8 cellular contexts compared by ENCODE assay signal in the genomic region with DNA sequence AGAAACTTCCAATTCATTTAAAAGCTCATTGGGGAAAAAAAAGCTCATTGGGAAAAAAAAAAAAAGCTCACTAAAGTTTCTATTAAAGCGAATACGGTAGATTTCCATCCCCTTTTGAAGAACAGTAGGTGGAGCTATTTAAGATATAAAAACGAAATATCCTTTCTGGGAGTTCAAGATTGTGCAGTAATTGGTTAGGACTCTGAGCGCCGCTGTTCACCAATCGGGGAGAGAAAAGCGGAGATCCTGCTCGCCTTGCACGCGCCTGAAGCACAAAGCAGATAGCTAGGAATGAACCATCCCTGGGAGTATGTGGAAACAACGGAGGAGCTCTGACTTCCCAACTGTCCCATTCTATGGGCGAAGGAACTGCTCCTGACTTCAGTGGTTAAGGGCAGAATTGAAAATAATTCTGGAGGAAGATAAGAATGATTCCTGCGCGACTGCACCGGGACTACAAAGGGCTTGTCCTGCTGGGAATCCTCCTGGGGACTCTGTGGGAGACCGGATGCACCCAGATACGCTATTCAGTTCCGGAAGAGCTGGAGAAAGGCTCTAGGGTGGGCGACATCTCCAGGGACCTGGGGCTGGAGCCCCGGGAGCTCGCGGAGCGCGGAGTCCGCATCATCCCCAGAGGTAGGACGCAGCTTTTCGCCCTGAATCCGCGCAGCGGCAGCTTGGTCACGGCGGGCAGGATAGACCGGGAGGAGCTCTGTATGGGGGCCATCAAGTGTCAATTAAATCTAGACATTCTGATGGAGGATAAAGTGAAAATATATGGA. TPM values are rescaled to one million over a fixed set of nuclear protein-coding genes. Genes with fewer than 3 reads are reported as not detected.
DNase-seq lines count a peak whose midpoint lies in the region; ATAC-seq, FAIRE-seq and TF ChIP-seq lines count a peak whose summit lies in the region.

A gene (plus strand): TSS at position 176 of the 782 bp plus-strand sequence. CDS start 253 bp downstream, at position 429.

- peaks cover 59 to 78% (median 65%) of the 10 kb centered on the region in 11 experiments for H3K9me3 ChIP-seq in BLaER1 treated with 17β-estradiol and CSF1 and Interleukin-3, amounts not matched to agents 10 nM and 100 nM (replicated peaks in 1 of 11)
- H3K9me3 ChIP-seq in K562 (replicated peaks; ENCODE audit: control insufficient read depth, insufficient read depth, low read depth, low read length) (no peaks in the 10 kb centered on the region; the same call in 1 of the 2 replicates), left lung (peaks cover 0 to 89% of the 10 kb centered on the region in 2 donors)

- 14% methylated on average over 33 of the region's 33 CpGs for WGBS in K562 (ENCODE audit: insufficient coverage, low coverage, missing lambda C conversion rate)
- 15% methylated on average over 33 of the region's 33 CpGs for WGBS in urinary bladder

- no peaks in the 10 kb centered on the region for H3K27me3 ChIP-seq in BLaER1 treated with 17β-estradiol and CSF1 and Interleukin-3, amounts not matched to agents 10 nM and 100 nM
- peaks cover 10 to 37% of the 10 kb centered on the region in 2 experiments; a peak in 3 of 5 replicates for H3K27me3 ChIP-seq in K562 (ENCODE audit: control insufficient read depth in 2 of 2, insufficient read depth in 2 of 2, low read length in 2 of 2)
- peaks cover 31 to 86% of the 10 kb centered on the region in 2 donors for H3K27me3 ChIP-seq in left lung

- peak within 1 kb of the TSS; percentile 59 to 77 (median 68) for H3K4me3 ChIP-seq in BLaER1 treated with 17β-estradiol and CSF1 and Interleukin-3, amounts not matched to agents 10 nM and 100 nM
- H3K4me3 ChIP-seq in K562, result no peak within 1 kb of the TSS
- H3K4me3 ChIP-seq in left lung, result peak within 1 kb of the TSS in 1 of 2 donors; percentile 14
- H3K4me3 ChIP-seq in urinary bladder (ENCODE audit: low read depth, low read length), result peak within 1 kb of the TSS; percentile 0

- H3K4me2 ChIP-seq in BLaER1 treated with 17β-estradiol and CSF1 and Interleukin-3, amounts not matched to agents 10 nM and 100 nM, result peak within 1 kb of the TSS; percentile 69 to 89 (median 82)
- no peak within 1 kb of the TSS for H3K4me2 ChIP-seq in K562 (ENCODE audit: insufficient read depth, low read length)

- CTCF ChIA-PET in K562 (lab: Yijun Ruan, JAX; ENCODE audit: low intra/inter-chr PET ratio), result interaction anchor here (0.6 to 0.7 kb wide), 5 partner anchors 10 to 1713 kb away, joined by 3 to 6 read pairs (median 3); no protein-coding TSS in a partner anchor

- TF ChIP-seq POLR2A in K562 (conservative IDR thresholded peaks at IDR 0.05), result no peak

- TF ChIP-seq RAD21 in K562 (CRISPR knock-in tag; conservative IDR thresholded peaks at IDR 0.05 in 1 of 2, IDR thresholded peaks at IDR 0.05 in 1 of 2), result peak in 1 of 2 experiments; percentile 60; a peak in 2 of 4 replicates

- no peak within 1 kb of the TSS for H2AFZ ChIP-seq in K562 (ENCODE audit: low read depth, low read length)

- DNase-seq in K562 (ENCODE audit: extremely low read depth in 1 of 4, low spot score in 3 of 4), result peak; percentile 19 to 52 (median 32)
- DNase-seq in left lung, result no peak
- DNase-seq in NCI-H748 (lab: John Stamatoyannopoulos, UW; ENCODE audit: unreplicated experiment), result no peak
- no peak for DNase-seq in DMS153 (lab: John Stamatoyannopoulos, UW)

- TF ChIP-seq EP300 in K562 (IDR thresholded peaks at IDR 0.05; ENCODE audit: low read length), result no peak

- H3K79me2 ChIP-seq in K562 (ENCODE audit: control insufficient read depth, insufficient read depth, low read length), result no peaks in the 10 kb centered on the region

- no TSS peak for BruUV-seq in K562 (replicated peaks; lab: Mats Ljungman, UMichigan)

- H3K9me1 ChIP-seq in K562 (ENCODE audit: control insufficient read depth, insufficient read depth, low read length), result no peaks in the 10 kb centered on the region

- peak; percentile 89 for ATAC-seq in GM19372 (IDR thresholded peaks at IDR 0.05; ENCODE audit: low read depth, unreplicated experiment)
- peak; percentile 82 for ATAC-seq in HG03558 (IDR thresholded peaks at IDR 0.05; ENCODE audit: extremely low read depth, unreplicated experiment)
- peak; percentile 83 for ATAC-seq in K562
- peak; percentile 75 for ATAC-seq in left lung

- TF ChIP-seq CTCF in K562 (IDR thresholded peaks at IDR 0.05 in 2 of 3, conservative IDR thresholded peaks at IDR 0.05 in 1 of 3; ENCODE audit: insufficient read depth in 2 of 3, low read depth in 1 of 3, low read length in 3 of 3) (peak; percentile 53 to 85 (median 72)), left lung (IDR thresholded peaks at IDR 0.05) (peak in 1 of 2 donors; percentile 21)

- intact Hi-C loops in K562 (cut with micrococcal nuclease) (no loop called here), left lung (cut with DNase I) (loop anchor here in 1 of 2 donors (5.0 kb wide), 1 partner anchor 38 kb away; a partner anchor contains a TSS)

- in situ Hi-C loops in K562 (cut with MboI), result no loop called here

- FAIRE-seq in K562 (lab: Jason Lieb, UNC), result peak; percentile 6

- H4K20me1 ChIP-seq in BLaER1 treated with 17β-estradiol and CSF1 and Interleukin-3, amounts not matched to agents 10 nM and 100 nM, result no peaks in the 10 kb centered on the region
- H4K20me1 ChIP-seq in K562 (replicated peaks; ENCODE audit: control insufficient read depth, insufficient read depth, low read length), result no peaks in the 10 kb centered on the region

- POLR2A ChIA-PET in K562 (lab: Yijun Ruan, JAX), result interaction anchor here (0.7 to 1.1 kb wide), 3 partner anchors 63 to 94 kb away, joined by 3 to 4 read pairs (median 3); no protein-coding TSS in a partner anchor

- peaks cover 13 to 48% (median 29%) of the 10 kb centered on the region in 11 experiments; a peak in 18 of 22 replicates for H3K36me3 ChIP-seq in BLaER1 treated with 17β-estradiol and CSF1 and Interleukin-3, amounts not matched to agents 10 nM and 100 nM
- H3K36me3 ChIP-seq in K562 (ENCODE audit: control insufficient read depth, insufficient read depth, low read length) (no peaks in the 10 kb centered on the region), left lung (no peaks in the 10 kb centered on the region), urinary bladder (ENCODE audit: insufficient read depth) (no peaks in the 10 kb centered on the region)

- peaks cover 0 to 11% (median 2%) of the 10 kb centered on the region in 10 experiments; a peak in 3 of 20 replicates for H3K4me1 ChIP-seq in BLaER1 treated with 17β-estradiol and CSF1 and Interleukin-3, amounts not matched to agents 10 nM and 100 nM
- H3K4me1 ChIP-seq in K562 (replicated peaks in 1 of 2; ENCODE audit: control insufficient read depth in 2 of 2, insufficient read depth in 2 of 2, low read length in 2 of 2) (peaks cover 0 to 22% of the 10 kb centered on the region in 2 experiments; a peak in 2 of 5 replicates), left lung (peaks cover 0 to 4% of the 10 kb centered on the region in 2 donors), urinary bladder (ENCODE audit: insufficient read depth) (no peaks in the 10 kb centered on the region)

- H3K9ac ChIP-seq in BLaER1 treated with 17β-estradiol and CSF1 and Interleukin-3, amounts not matched to agents 10 nM and 100 nM, result peak within 1 kb of the TSS; percentile 62 to 84 (median 77)
- no peak within 1 kb of the TSS for H3K9ac ChIP-seq in K562 (ENCODE audit: insufficient read depth in 1 of 2, low read depth in 2 of 2, low read length in 2 of 2)

- H3K27ac ChIP-seq in BLaER1 treated with 17β-estradiol and CSF1 and Interleukin-3, amounts not matched to agents 10 nM and 100 nM, result peak within 1 kb of the TSS in 10 of 11 experiments; percentile 37 to 85 (median 76); a peak in 20 of 22 replicates
- H3K27ac ChIP-seq in K562 (ENCODE audit: extremely low read depth, low read depth, low read length) (no peak within 1 kb of the TSS), left lung (no peak within 1 kb of the TSS), urinary bladder (ENCODE audit: low read depth) (no peak within 1 kb of the TSS)

TF ChIP-seq in K562, 482 proteins besides CTCF, POLR2A, EP300 and RAD21:
- TF ChIP-seq DPF2 (IDR thresholded peaks at IDR 0.05), result no peak
- TF ChIP-seq, protein P1, sequence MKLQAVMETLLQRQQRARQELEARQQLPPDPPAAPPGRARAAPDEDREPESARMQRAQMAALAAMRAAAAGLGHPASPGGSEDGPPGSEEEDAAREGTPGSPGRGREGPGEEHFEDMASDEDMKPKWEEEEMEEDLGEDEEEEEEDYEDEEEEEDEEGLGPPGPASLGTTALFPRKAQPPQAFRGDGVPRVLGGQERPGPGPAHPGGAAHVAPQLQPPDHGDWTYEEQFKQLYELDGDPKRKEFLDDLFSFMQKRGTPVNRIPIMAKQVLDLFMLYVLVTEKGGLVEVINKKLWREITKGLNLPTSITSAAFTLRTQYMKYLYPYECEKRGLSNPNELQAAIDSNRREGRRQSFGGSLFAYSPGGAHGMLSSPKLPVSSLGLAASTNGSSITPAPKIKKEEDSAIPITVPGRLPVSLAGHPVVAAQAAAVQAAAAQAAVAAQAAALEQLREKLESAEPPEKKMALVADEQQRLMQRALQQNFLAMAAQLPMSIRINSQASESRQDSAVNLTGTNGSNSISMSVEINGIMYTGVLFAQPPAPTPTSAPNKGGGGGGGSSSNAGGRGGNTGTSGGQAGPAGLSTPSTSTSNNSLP (IDR thresholded peaks at IDR 0.05; ENCODE audit: borderline replicate concordance, low read depth, low read length), result peak; percentile 67; the same call in 1 of the 2 replicates
TF ChIP-seq in K562: peak in this region for 1.

RNA-seq across cellular contexts. Expression of the gene that starts here (rescaled TPM):
- not detected in 2 replicates for total RNA-seq in K562 (2011; cell fraction: chromatin; rRNA removed; ENCODE audit: low replicate concordance)
- total RNA-seq in K562 (2011; cell fraction: nucleolus; rRNA removed), result not detected in 2 replicates
- total RNA-seq in K562 (2011; cell fraction: nucleoplasm; rRNA removed), result 0.15 TPM in 1 of 2 replicates, not detected in the other
- total RNA-seq in K562 (2014; rRNA removed) (not detected in 2 replicates), K562 (2014; rRNA removed; fragmentation: Illumina TruSeq; extraction: Trizol) (not detected in 2 replicates), K562 (2015; rRNA removed; fragmentation: Illumina TruSeq; extraction: Trizol) (not detected in 2 replicates), K562 (2021) (0.13 TPM in 1 of 2 replicates, not detected in the other), left lung (1 to 10 TPM; 5.7 to 6.0 TPM), urinary bladder (7.8 TPM)
- polyA plus RNA-seq in K562 (2011; rRNA removed) (0.03 TPM in 1 of 2 replicates, not detected in the other), K562 (2014; fragmentation: Illumina TruSeq; extraction: Trizol) (not detected in 2 replicates), K562 (2014; fragmentation: Nextera tagmentation; extraction: Ambion mirVana) (not detected), K562 (2014; rRNA removed) (not detected in 2 replicates), urinary bladder (2.9 TPM)
- polyA plus RNA-seq in K562 (2011; cell fraction: cytosol; rRNA removed), result not detected in 2 replicates
- polyA plus RNA-seq in K562 (2011; cell fraction: nucleus; rRNA removed), result 0.09 TPM in 1 of 2 replicates, not detected in the other
- polyA plus RNA-seq in K562 (2012), result 0.04 TPM in 2 replicates
- not detected in 2 replicates for polyA minus RNA-seq in K562 (2011; rRNA and poly(A)+ RNA removed)
- not detected in 2 replicates for polyA minus RNA-seq in K562 (2011; cell fraction: cytosol; rRNA and poly(A)+ RNA removed)
- not detected in 2 replicates for polyA minus RNA-seq in K562 (2011; cell fraction: nucleus; rRNA and poly(A)+ RNA removed)

Comparison
In these comparisons a context has a peak if more than half of its experiments do, and no peak if none do; other contexts are left out.
1. Peak in DNase-seq and ATAC-seq in K562; RNA of the gene not detected or under 1 TPM.
2. H3K27ac ChIP-seq: peak in BLaER1 treated with 17β-estradiol and CSF1 and Interleukin-3, amounts not matched to agents 10 nM and 100 nM (10 of 11); none in K562 (single experiment), left lung (0 of 2) and urinary bladder (single experiment).
3. H3K9ac ChIP-seq: peak in BLaER1 treated with 17β-estradiol and CSF1 and Interleukin-3, amounts not matched to agents 10 nM and 100 nM (11 of 11); none in K562 (0 of 2).
4. Peak in every context shown above with its lines, with median percentiles within 50 percentile points of each other: ATAC-seq.